In the genomic region with DNA sequence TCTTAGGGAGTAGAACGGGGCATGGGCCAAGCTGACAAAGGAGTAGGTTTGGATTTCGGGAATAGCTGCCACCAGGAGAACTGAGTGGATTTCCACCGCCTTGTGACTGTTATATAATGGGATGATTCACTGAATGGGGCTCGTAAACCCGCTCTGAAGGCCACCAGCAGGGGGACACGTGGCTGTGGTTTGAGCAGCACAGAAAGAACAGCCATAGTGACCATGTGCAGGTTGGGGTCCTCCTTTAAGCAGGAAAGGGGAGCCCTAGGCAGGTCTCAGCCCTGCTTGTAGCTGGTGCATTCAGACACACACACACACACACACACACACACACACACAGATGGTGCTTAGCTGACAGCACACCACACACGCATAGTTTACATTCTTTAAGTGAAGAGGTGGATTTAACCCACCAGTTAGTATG, we compare ENCODE assay signal across 1 cellular context.
TF ChIP-seq lines count a peak whose summit lies in the region.

No MANE protein-coding gene starts in this region.

TF ChIP-seq in IMR-90, 13 proteins besides CTCF, POLR2A, EP300 and RAD21:
- TF ChIP-seq MAFK (IDR thresholded peaks at IDR 0.05; ENCODE audit: low read depth, low read length) (no peak), NFE2L2 (IDR thresholded peaks at IDR 0.05; ENCODE audit: low read depth, low read length) (no peak), RCOR1 (IDR thresholded peaks at IDR 0.05; ENCODE audit: insufficient replicate concordance, low read length) (peak; percentile 11), MXI1 (IDR thresholded peaks at IDR 0.05; ENCODE audit: borderline replicate concordance, low read depth, low read length) (no peak), MAZ (IDR thresholded peaks at IDR 0.05; ENCODE audit: borderline replicate concordance, low read depth, low read length) (no peak), SMC3 (IDR thresholded peaks at IDR 0.05; ENCODE audit: low read depth, low read length) (peak; percentile 21; the same call in 1 of the 2 replicates), CHD1 (IDR thresholded peaks at IDR 0.05; ENCODE audit: low read depth, low read length) (no peak), CEBPB (IDR thresholded peaks at IDR 0.05; ENCODE audit: low read depth, low read length) (no peak), RFX5 (IDR thresholded peaks at IDR 0.05; ENCODE audit: low read depth, low read length) (no peak), FOS (IDR thresholded peaks at IDR 0.05; ENCODE audit: low read depth, low read length) (peak; percentile 5; the same call in 1 of the 2 replicates), BHLHE40 (IDR thresholded peaks at IDR 0.05; ENCODE audit: low read depth, low read length) (peak; percentile 61; the same call in 1 of the 2 replicates)
- TF ChIP-seq, protein P1, sequence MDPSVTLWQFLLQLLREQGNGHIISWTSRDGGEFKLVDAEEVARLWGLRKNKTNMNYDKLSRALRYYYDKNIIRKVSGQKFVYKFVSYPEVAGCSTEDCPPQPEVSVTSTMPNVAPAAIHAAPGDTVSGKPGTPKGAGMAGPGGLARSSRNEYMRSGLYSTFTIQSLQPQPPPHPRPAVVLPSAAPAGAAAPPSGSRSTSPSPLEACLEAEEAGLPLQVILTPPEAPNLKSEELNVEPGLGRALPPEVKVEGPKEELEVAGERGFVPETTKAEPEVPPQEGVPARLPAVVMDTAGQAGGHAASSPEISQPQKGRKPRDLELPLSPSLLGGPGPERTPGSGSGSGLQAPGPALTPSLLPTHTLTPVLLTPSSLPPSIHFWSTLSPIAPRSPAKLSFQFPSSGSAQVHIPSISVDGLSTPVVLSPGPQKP (IDR thresholded peaks at IDR 0.05; ENCODE audit: borderline replicate concordance, low read depth, low read length) = no peak
- TF ChIP-seq, protein P2, sequence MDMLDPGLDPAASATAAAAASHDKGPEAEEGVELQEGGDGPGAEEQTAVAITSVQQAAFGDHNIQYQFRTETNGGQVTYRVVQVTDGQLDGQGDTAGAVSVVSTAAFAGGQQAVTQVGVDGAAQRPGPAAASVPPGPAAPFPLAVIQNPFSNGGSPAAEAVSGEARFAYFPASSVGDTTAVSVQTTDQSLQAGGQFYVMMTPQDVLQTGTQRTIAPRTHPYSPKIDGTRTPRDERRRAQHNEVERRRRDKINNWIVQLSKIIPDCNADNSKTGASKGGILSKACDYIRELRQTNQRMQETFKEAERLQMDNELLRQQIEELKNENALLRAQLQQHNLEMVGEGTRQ (IDR thresholded peaks at IDR 0.05; ENCODE audit: low read depth, low read length) = peak; percentile 68; the same call in 1 of the 2 replicates
